In the genomic region with DNA sequence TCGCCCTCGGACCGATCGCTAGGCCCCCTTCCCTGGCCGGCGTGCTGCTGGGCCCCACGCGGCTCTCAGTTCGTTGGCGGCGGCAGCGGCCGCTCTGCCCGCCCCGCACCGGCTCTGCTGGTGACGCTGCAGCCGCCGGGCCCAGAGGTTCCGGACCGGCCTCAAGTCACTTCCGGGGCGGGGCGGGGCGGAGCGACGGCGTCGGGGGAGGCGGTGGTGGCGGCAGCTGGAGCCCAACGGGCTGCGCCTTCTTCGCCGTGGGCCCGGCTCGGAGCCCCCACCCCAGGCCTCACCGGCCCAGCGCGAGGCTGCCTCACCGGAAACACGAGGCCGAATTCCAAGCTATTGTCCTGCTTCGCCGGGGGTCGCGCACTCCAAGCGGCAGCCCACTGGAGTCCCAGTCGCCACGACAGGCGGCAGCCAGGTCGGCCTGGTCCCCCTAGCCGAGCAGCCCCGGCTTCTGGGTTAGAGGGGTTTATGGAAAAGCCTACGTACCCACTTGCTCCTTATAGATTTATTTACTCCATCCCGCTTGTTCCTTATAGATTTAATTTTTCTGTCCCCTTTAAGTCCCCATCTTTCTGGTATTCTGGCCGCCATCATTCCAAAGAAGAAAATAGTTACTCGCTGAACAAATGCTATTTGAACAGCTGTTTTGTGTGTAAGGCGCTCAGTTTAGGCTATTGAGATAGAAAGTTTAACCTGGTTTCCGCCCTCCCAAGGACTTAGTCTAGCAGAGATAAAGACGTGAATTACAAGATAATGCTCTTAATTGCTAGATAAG, we compare ENCODE assay signal across 8 cellular contexts. TPM values are rescaled to one million over a fixed set of nuclear protein-coding genes. Genes with fewer than 3 reads are reported as not detected.
A peak's percentile ranks its signal among the peaks of the same experiment; 100 is the strongest.
DNase-seq lines count a peak whose midpoint lies in the region; ATAC-seq and TF ChIP-seq lines count a peak whose summit lies in the region.

A gene with protein sequence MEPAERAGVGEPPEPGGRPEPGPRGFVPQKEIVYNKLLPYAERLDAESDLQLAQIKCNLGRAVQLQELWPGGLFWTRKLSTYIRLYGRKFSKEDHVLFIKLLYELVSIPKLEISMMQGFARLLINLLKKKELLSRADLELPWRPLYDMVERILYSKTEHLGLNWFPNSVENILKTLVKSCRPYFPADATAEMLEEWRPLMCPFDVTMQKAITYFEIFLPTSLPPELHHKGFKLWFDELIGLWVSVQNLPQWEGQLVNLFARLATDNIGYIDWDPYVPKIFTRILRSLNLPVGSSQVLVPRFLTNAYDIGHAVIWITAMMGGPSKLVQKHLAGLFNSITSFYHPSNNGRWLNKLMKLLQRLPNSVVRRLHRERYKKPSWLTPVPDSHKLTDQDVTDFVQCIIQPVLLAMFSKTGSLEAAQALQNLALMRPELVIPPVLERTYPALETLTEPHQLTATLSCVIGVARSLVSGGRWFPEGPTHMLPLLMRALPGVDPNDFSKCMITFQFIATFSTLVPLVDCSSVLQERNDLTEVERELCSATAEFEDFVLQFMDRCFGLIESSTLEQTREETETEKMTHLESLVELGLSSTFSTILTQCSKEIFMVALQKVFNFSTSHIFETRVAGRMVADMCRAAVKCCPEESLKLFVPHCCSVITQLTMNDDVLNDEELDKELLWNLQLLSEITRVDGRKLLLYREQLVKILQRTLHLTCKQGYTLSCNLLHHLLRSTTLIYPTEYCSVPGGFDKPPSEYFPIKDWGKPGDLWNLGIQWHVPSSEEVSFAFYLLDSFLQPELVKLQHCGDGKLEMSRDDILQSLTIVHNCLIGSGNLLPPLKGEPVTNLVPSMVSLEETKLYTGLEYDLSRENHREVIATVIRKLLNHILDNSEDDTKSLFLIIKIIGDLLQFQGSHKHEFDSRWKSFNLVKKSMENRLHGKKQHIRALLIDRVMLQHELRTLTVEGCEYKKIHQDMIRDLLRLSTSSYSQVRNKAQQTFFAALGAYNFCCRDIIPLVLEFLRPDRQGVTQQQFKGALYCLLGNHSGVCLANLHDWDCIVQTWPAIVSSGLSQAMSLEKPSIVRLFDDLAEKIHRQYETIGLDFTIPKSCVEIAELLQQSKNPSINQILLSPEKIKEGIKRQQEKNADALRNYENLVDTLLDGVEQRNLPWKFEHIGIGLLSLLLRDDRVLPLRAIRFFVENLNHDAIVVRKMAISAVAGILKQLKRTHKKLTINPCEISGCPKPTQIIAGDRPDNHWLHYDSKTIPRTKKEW (N-terminal part only) (minus strand): TSS at position 96 of the 784 bp plus-strand sequence. CDS start 209 bp downstream, outside the sequence.

- H3K4me3 ChIP-seq in left ventricle myocardium inferior (peak within 1 kb of the TSS; percentile 98), upper lobe of left lung (peak within 1 kb of the TSS; percentile 67 to 91 (median 83))

- H3K27ac Mint-ChIP-seq in T-helper 17 cell (peak within 1 kb of the TSS; percentile 98), progenitor cell of endocrine pancreas (peak within 1 kb of the TSS; percentile 97)

- TF ChIP-seq CTCF in left ventricle myocardium inferior (IDR thresholded peaks at IDR 0.05; ENCODE audit: borderline replicate concordance) (no peak), progenitor cell of endocrine pancreas (IDR thresholded peaks at IDR 0.05; ENCODE audit: unreplicated experiment) (no peak), upper lobe of left lung (IDR thresholded peaks at IDR 0.05) (peak in 1 of 6 experiments; percentile 18)

- H3K36me3 Mint-ChIP-seq in T-helper 17 cell (ENCODE audit: low read depth) (peaks cover 18% of the 10 kb centered on the region), progenitor cell of endocrine pancreas (ENCODE audit: insufficient read depth) (peaks cover 8% of the 10 kb centered on the region)

- H3K9me3 Mint-ChIP-seq in progenitor cell of endocrine pancreas (ENCODE audit: low read depth), result no peaks in the 10 kb centered on the region

- peaks cover 23% of the 10 kb centered on the region for H3K36me3 ChIP-seq in left ventricle myocardium inferior
- peaks cover 0 to 21% (median 4%) of the 10 kb centered on the region in 4 donors for H3K36me3 ChIP-seq in upper lobe of left lung

- TF ChIP-seq EP300 in upper lobe of left lung (IDR thresholded peaks at IDR 0.05), result peak in 1 of 4 donors; percentile 73

- intact Hi-C loops in left ventricle myocardium inferior (cut with micrococcal nuclease), result no loop called here

- peak; percentile 98 for TF ChIP-seq POLR2A in GM15510 (IDR thresholded peaks at IDR 0.05; ENCODE audit: borderline replicate concordance, extremely low read depth, insufficient read length)
- TF ChIP-seq POLR2A in upper lobe of left lung (IDR thresholded peaks at IDR 0.05), result peak; percentile 85 to 99 (median 90)

- peak within 1 kb of the TSS; percentile 98 for H3K4me3 Mint-ChIP-seq in T-helper 17 cell
- H3K4me3 Mint-ChIP-seq in progenitor cell of endocrine pancreas (ENCODE audit: low read depth), result peak within 1 kb of the TSS; percentile 87

- peaks cover 44% of the 10 kb centered on the region for H3K4me1 Mint-ChIP-seq in T-helper 17 cell
- H3K4me1 Mint-ChIP-seq in progenitor cell of endocrine pancreas (ENCODE audit: low read depth), result peaks cover 28% of the 10 kb centered on the region

- H3K27me3 Mint-ChIP-seq in T-helper 17 cell (no peaks in the 10 kb centered on the region), progenitor cell of endocrine pancreas (no peaks in the 10 kb centered on the region)

- H3K4me1 ChIP-seq in left ventricle myocardium inferior, result peaks cover 58% of the 10 kb centered on the region
- H3K4me1 ChIP-seq in upper lobe of left lung, result peaks cover 15 to 31% (median 26%) of the 10 kb centered on the region in 4 donors

- H3K9me3 ChIP-seq in T-helper 17 cell (ENCODE audit: control insufficient read depth, low read length, poor library complexity, severe bottlenecking) (no peaks in the 10 kb centered on the region), left ventricle myocardium inferior (replicated peaks) (no peaks in the 10 kb centered on the region), upper lobe of left lung (no peaks in the 10 kb centered on the region)

- peak within 1 kb of the TSS; percentile 97 for H3K27ac ChIP-seq in left ventricle myocardium inferior (replicated peaks)
- H3K27ac ChIP-seq in upper lobe of left lung, result peak within 1 kb of the TSS; percentile 88 to 97 (median 97)

- peak; percentile 93 for DNase-seq in NCI-H146 (lab: John Stamatoyannopoulos, UW)
- DNase-seq in T-helper 17 cell, result peak; percentile 88 to 94 (median 90)
- DNase-seq in amniotic stem cell (lab: John Stamatoyannopoulos, UW), result peak; percentile 68
- DNase-seq in left ventricle myocardium inferior, result peak; percentile 96
- peak; percentile 93 for DNase-seq in progenitor cell of endocrine pancreas (ENCODE audit: low spot score, unreplicated experiment)
- peak; percentile 95 to 100 for DNase-seq in upper lobe of left lung

- H3K27me3 ChIP-seq in left ventricle myocardium inferior (ENCODE audit: low read depth) (no peaks in the 10 kb centered on the region), upper lobe of left lung (no peaks in the 10 kb centered on the region)

- ATAC-seq in HG02852 (IDR thresholded peaks at IDR 0.05; ENCODE audit: unreplicated experiment) (peak; percentile 87), T-helper 17 cell (peak; percentile 94), upper lobe of left lung (ENCODE audit: low FRiP score in 2 of 2) (peak; percentile 96 to 98)

- 0 to 2% methylated on average over 21 to 25 of the region's 61 CpGs for WGBS in upper lobe of left lung, 2 donors

RNA-seq across cellular contexts. Expression of the gene that starts here (rescaled TPM):
- total RNA-seq in T-helper 17 cell (10 to 100 TPM; 64.5 to 80.4 TPM), left ventricle myocardium inferior (63.6 TPM), progenitor cell of endocrine pancreas (63.9 and 69.9 TPM in 2 replicates), upper lobe of left lung (10 to 100 TPM; 39.3 to 80.7 (median 65.1) TPM)

Comparison
In these comparisons a context has a peak if more than half of its experiments do, and no peak if none do; other contexts are left out.
1. Peak in every context shown above with its lines: DNase-seq, ATAC-seq, H3K4me3 ChIP-seq and H3K27ac ChIP-seq.